In the genomic region with DNA sequence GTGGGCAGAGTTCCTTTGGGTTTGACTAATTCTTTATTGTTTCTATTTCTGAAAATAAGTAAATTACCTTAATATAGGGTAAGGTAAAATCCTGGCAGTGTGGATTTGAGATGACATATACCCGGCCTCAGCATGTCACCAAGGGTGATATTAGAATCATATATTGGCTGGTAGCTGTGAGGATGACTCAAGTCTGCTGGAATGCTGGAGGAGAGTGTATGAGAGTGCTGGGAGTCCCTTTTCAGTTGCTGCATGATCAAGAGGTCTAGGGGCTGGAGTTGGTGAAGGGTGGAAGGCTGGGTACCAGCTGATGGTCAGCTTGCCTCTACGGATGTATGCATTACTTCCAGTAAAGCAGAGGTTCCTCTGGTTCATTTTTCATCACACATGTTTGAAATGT, we compare ENCODE assay signal across 2 cellular contexts.
TF ChIP-seq lines count a peak whose summit lies in the region.

No MANE protein-coding gene starts in this region.

TF ChIP-seq in SK-N-SH treated with all-trans-retinoic acid at 6 μM for 48 hours, 23 proteins besides CTCF, POLR2A, EP300 and RAD21 (continued from another document):
- TF ChIP-seq, protein P1, sequence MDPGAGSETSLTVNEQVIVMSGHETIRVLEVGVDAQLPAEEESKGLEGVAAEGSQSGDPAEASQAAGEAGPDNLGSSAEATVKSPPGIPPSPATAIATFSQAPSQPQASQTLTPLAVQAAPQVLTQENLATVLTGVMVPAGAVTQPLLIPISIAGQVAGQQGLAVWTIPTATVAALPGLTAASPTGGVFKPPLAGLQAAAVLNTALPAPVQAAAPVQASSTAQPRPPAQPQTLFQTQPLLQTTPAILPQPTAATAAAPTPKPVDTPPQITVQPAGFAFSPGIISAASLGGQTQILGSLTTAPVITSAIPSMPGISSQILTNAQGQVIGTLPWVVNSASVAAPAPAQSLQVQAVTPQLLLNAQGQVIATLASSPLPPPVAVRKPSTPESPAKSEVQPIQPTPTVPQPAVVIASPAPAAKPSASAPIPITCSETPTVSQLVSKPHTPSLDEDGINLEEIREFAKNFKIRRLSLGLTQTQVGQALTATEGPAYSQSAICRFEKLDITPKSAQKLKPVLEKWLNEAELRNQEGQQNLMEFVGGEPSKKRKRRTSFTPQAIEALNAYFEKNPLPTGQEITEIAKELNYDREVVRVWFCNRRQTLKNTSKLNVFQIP (CRISPR knock-in tag; IDR thresholded peaks at IDR 0.05; ENCODE audit: borderline replicate concordance, low read depth), result no peak
- TF ChIP-seq ISL1 (CRISPR knock-in tag; IDR thresholded peaks at IDR 0.05) (no peak), PPARA (CRISPR knock-in tag; IDR thresholded peaks at IDR 0.05; ENCODE audit: borderline replicate concordance) (no peak), CSDC2 (CRISPR knock-in tag; IDR thresholded peaks at IDR 0.05) (no peak), BACH2 (CRISPR knock-in tag; IDR thresholded peaks at IDR 0.05; ENCODE audit: borderline replicate concordance) (no peak)
- TF ChIP-seq, protein P2, sequence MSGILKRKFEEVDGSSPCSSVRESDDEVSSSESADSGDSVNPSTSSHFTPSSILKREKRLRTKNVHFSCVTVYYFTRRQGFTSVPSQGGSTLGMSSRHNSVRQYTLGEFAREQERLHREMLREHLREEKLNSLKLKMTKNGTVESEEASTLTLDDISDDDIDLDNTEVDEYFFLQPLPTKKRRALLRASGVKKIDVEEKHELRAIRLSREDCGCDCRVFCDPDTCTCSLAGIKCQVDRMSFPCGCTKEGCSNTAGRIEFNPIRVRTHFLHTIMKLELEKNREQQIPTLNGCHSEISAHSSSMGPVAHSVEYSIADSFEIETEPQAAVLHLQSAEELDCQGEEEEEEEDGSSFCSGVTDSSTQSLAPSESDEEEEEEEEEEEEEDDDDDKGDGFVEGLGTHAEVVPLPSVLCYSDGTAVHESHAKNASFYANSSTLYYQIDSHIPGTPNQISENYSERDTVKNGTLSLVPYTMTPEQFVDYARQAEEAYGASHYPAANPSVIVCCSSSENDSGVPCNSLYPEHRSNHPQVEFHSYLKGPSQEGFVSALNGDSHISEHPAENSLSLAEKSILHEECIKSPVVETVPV (CRISPR knock-in tag; IDR thresholded peaks at IDR 0.05), result no peak
- TF ChIP-seq, protein P3, sequence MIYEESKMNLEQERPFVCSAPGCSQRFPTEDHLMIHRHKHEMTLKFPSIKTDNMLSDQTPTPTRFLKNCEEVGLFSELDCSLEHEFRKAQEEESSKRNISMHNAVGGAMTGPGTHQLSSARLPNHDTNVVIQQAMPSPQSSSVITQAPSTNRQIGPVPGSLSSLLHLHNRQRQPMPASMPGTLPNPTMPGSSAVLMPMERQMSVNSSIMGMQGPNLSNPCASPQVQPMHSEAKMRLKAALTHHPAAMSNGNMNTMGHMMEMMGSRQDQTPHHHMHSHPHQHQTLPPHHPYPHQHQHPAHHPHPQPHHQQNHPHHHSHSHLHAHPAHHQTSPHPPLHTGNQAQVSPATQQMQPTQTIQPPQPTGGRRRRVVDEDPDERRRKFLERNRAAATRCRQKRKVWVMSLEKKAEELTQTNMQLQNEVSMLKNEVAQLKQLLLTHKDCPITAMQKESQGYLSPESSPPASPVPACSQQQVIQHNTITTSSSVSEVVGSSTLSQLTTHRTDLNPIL (CRISPR knock-in tag; IDR thresholded peaks at IDR 0.05; ENCODE audit: low read depth), result no peak
TF ChIP-seq in SK-N-SH treated with all-trans-retinoic acid at 6 μM for 48 hours: peak in this region for 0.

TF ChIP-seq in SK-N-SH, 30 proteins besides CTCF, POLR2A, EP300 and RAD21 (continued from another document):
- TF ChIP-seq, protein P4, sequence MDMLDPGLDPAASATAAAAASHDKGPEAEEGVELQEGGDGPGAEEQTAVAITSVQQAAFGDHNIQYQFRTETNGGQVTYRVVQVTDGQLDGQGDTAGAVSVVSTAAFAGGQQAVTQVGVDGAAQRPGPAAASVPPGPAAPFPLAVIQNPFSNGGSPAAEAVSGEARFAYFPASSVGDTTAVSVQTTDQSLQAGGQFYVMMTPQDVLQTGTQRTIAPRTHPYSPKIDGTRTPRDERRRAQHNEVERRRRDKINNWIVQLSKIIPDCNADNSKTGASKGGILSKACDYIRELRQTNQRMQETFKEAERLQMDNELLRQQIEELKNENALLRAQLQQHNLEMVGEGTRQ (IDR thresholded peaks at IDR 0.05; ENCODE audit: borderline replicate concordance, low read depth, low read length), result no peak
- TF ChIP-seq FOSL2 (IDR thresholded peaks at IDR 0.05; ENCODE audit: borderline replicate concordance, low read depth) (no peak), POLR2AphosphoS5 (IDR thresholded peaks at IDR 0.05; ENCODE audit: low read depth, low read length) (no peak), ELF1 (IDR thresholded peaks at IDR 0.05) (no peak), FOXJ3 (CRISPR knock-in tag; IDR thresholded peaks at IDR 0.05) (no peak)
